ENCODE assay signal across 17 cellular contexts in the genomic region with DNA sequence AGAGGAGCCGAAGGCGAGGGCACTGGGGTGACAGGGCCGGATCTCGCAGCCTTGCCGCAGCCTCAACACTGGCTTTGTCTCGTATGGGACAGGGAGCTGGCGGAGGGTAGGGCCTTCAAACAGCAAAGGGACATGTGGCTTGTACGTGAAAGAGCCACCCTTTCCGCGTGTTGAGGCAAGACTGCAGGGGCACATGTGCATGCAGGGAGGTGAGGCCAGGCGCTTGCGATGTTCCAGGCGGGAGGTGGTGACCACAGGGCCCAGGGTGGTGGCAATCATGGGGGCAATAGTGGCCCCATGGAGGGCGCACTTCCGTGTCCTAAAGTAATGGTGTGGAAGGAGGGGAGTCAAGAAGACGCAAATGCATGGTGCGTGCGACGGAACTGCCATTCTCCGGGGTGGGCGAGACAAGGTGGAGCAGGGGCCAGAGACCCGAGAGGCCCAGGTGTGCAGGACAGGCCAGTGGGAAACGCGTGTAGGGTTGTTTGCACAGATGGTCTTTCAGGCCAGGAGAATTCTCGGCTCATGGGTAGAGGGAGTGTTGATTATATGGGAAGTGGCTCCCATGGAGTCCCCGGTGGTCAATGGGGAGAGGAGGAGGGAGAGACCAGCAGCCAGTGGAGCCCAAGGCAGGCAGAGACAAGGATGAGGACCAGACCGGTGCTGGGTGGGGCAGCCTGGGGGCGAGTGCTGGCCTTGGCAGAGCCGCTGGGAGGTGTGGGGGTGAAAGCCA. TPM values are rescaled to one million over a fixed set of nuclear protein-coding genes. Genes with fewer than 3 reads are reported as not detected.
DNase-seq lines count a peak whose midpoint lies in the region; ATAC-seq and TF ChIP-seq lines count a peak whose summit lies in the region.
"Had no signal": no experiment of that assay in that cellular context is flagged by ENCODE, and none has a peak within 500 bp of the region (broad histone marks: within the 10 kb centered on the region; RNA-seq: fewer than 3 reads in every experiment).

No MANE protein-coding gene starts in this region.

- H3K4me1 Mint-ChIP-seq in mesothelial cell of epicardium, result peaks cover 27% of the 10 kb centered on the region
- H3K4me1 Mint-ChIP-seq in stimulated activated effector memory CD8-positive, alpha-beta T cell treated with anti-CD3 and anti-CD28 coated beads, Interleukin-12 subunit alpha, Interleukin-12 subunit beta, amount 100 ng/mL, for 72 hours, result no peaks in the 10 kb centered on the region
- H3K4me1 Mint-ChIP-seq: CD4-positive, alpha-beta memory T cell had no signal

- peak overlapping the region; percentile 73 for H3K27ac Mint-ChIP-seq in mesothelial cell of epicardium
- H3K27ac Mint-ChIP-seq in stimulated activated effector memory CD8-positive, alpha-beta T cell treated with anti-CD3 and anti-CD28 coated beads, Interleukin-12 subunit alpha, Interleukin-12 subunit beta, amount 100 ng/mL, for 72 hours, result no peak overlapping the region
- H3K27ac Mint-ChIP-seq: CD4-positive, alpha-beta memory T cell had no signal

- peak; percentile 42 for DNase-seq in activated CD8-positive, alpha-beta memory T cell treated with anti-CD3 and anti-CD28 coated beads for 24 hours
- no peak for DNase-seq in activated CD8-positive, alpha-beta memory T cell treated with anti-CD3 and anti-CD28 coated beads, Interleukin-2, amount 50 U/mL, for 4 hours
- DNase-seq in ecto neural progenitor cell (ENCODE audit: low spot score) (peak; percentile 38), mesothelial cell of epicardium (ENCODE audit: low spot score in 2 of 2, unreplicated experiment in 2 of 2) (peak in 1 of 2 experiments; percentile 35), ureter (ENCODE audit: low spot score) (peak; percentile 31), HPDE6-E6E7 (ENCODE audit: extremely low spot score) (no peak), left colon (no peak)
- no peak for DNase-seq in stimulated activated effector memory CD8-positive, alpha-beta T cell treated with anti-CD3 and anti-CD28 coated beads, Interleukin-12 subunit alpha, Interleukin-12 subunit beta, amount 100 ng/mL, for 72 hours (ENCODE audit: low spot score in 2 of 2)
- DNase-seq: 8988T; CD4-positive, alpha-beta memory T cell; Kasumi-1; NCI-H1105; NCI-H1694; NCI-H2227 treated with DMSO at 0.1 percent for 48 hours; NCI-H524; Right ventricle myocardium superior had no signal

- no peaks in the 10 kb centered on the region for H3K36me3 Mint-ChIP-seq in mesothelial cell of epicardium
- H3K36me3 Mint-ChIP-seq in stimulated activated effector memory CD8-positive, alpha-beta T cell treated with anti-CD3 and anti-CD28 coated beads, Interleukin-12 subunit alpha, Interleukin-12 subunit beta, amount 100 ng/mL, for 72 hours, result peaks cover under 1% of the 10 kb centered on the region
- H3K36me3 Mint-ChIP-seq: CD4-positive, alpha-beta memory T cell had no signal

- intact Hi-C loops in left colon (cut with DNase I, micrococcal nuclease), result no loop called here

- ATAC-seq in stimulated activated effector memory CD8-positive, alpha-beta T cell treated with anti-CD3 and anti-CD28 coated beads, Interleukin-12 subunit alpha, Interleukin-12 subunit beta, amount 100 ng/mL, for 72 hours, result no peak
- ATAC-seq in left colon, result no peak
- ATAC-seq: Panc1 had no signal

- H3K27me3 Mint-ChIP-seq in mesothelial cell of epicardium (ENCODE audit: low read depth), result no peaks in the 10 kb centered on the region

- no peak overlapping the region for H3K4me3 Mint-ChIP-seq in mesothelial cell of epicardium
- H3K4me3 Mint-ChIP-seq in stimulated activated effector memory CD8-positive, alpha-beta T cell treated with anti-CD3 and anti-CD28 coated beads, Interleukin-12 subunit alpha, Interleukin-12 subunit beta, amount 100 ng/mL, for 72 hours, result no peak overlapping the region
- H3K4me3 Mint-ChIP-seq: CD4-positive, alpha-beta memory T cell had no signal

- TF ChIP-seq CTCF in mesothelial cell of epicardium (IDR thresholded peaks at IDR 0.05; ENCODE audit: unreplicated experiment), result no peak

- H3K9me3 Mint-ChIP-seq in mesothelial cell of epicardium, result peaks cover 3% of the 10 kb centered on the region
- H3K9me3 Mint-ChIP-seq in stimulated activated effector memory CD8-positive, alpha-beta T cell treated with anti-CD3 and anti-CD28 coated beads, Interleukin-12 subunit alpha, Interleukin-12 subunit beta, amount 100 ng/mL, for 72 hours, result no peaks in the 10 kb centered on the region

RNA-seq across cellular contexts. Expression of a gene that starts 45.8 kb away (rescaled TPM):
- total RNA-seq in mesothelial cell of epicardium, result 3.7 to 4.5 TPM (median 3.7 TPM) in 3 replicates
- total RNA-seq in ureter, result 14.5 TPM
- total RNA-seq in left colon, result 10 to 100 TPM; 36.4 to 66.2 TPM

Comparison
In these comparisons a context has a peak if more than half of its experiments do, and no peak if none do; other contexts are left out.
1. DNase-seq: peak in activated CD8-positive, alpha-beta memory T cell treated with anti-CD3 and anti-CD28 coated beads for 24 hours (single experiment), ecto neural progenitor cell (single experiment) and ureter (single experiment); none in activated CD8-positive, alpha-beta memory T cell treated with anti-CD3 and anti-CD28 coated beads, Interleukin-2, amount 50 U/mL, for 4 hours (single experiment), HPDE6-E6E7 (single experiment), stimulated activated effector memory CD8-positive, alpha-beta T cell treated with anti-CD3 and anti-CD28 coated beads, Interleukin-12 subunit alpha, Interleukin-12 subunit beta, amount 100 ng/mL, for 72 hours (0 of 2) and left colon (0 of 2).